In the genomic region with DNA sequence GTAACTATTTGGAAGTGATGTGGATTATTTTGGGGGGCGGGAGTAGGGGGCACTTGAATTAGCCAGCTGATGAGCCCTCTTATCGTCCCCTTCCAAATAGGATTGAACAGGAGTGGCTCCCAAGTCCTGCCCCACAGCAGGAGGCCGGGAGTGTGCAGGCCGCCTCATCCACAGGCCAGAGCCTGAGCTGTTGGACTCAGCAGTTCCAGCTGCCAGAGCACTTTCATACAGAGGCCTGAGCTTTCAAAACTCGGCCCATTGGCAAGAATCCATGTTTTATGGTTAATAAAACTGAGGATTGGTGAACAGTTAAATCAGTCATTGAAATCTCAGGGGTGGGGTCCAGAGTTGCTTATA, we compare ENCODE assay signal across 8 cellular contexts. TPM values are rescaled to one million over a fixed set of nuclear protein-coding genes. Genes with fewer than 3 reads are reported as not detected.
DNase-seq lines count a peak whose midpoint lies in the region; ATAC-seq and TF ChIP-seq lines count a peak whose summit lies in the region.

No MANE protein-coding gene starts in this region.

- H3K9me3 ChIP-seq in DOHH2 (ENCODE audit: control insufficient read depth, insufficient read depth, low read length) (no peaks in the 10 kb centered on the region), T-helper 17 cell (ENCODE audit: control insufficient read depth, low read length, poor library complexity, severe bottlenecking) (no peaks in the 10 kb centered on the region)

- H3K27me3 Mint-ChIP-seq in T-helper 17 cell = no peaks in the 10 kb centered on the region

- peaks cover 21% of the 10 kb centered on the region for H3K4me1 ChIP-seq in DOHH2 (ENCODE audit: control insufficient read depth, low read length)

- no peaks in the 10 kb centered on the region for H3K36me3 Mint-ChIP-seq in T-helper 17 cell (ENCODE audit: low read depth)

- ATAC-seq in T-helper 17 cell = no peak
- peak; percentile 65 for ATAC-seq in sciatic nerve
- no peak for ATAC-seq in HG02759 (IDR thresholded peaks at IDR 0.05; ENCODE audit: unreplicated experiment)

- H3K27ac ChIP-seq in DOHH2 (ENCODE audit: low read depth, low read length) = no peak overlapping the region
- H3K27ac ChIP-seq in caudate nucleus (ENCODE audit: low read depth, low read length) = no peak overlapping the region

- peak overlapping the region; percentile 75 for H3K4me2 ChIP-seq in DOHH2 (ENCODE audit: low read length)

- peak overlapping the region; percentile 67; the same call in 1 of the 2 replicates for H3K4me3 ChIP-seq in DOHH2 (ENCODE audit: low read length)
- H3K4me3 ChIP-seq in fibroblast of pulmonary artery (replicated peaks; ENCODE audit: low read depth, low read length) = no peak overlapping the region

- H3K9me2 ChIP-seq in DOHH2 (replicated peaks; ENCODE audit: control insufficient read depth, low read length) = no peaks in the 10 kb centered on the region

- H4K20me1 ChIP-seq in DOHH2 (ENCODE audit: control insufficient read depth, insufficient read depth, low read depth, low read length) = 0 out of 2 replicates have a peak, but pooled peaks cover 2% of the 10 kb centered on the region

- H3F3A ChIP-seq in DOHH2 (ENCODE audit: control insufficient read depth, insufficient read depth) = no peaks in the 10 kb centered on the region; the same call in 1 of the 2 replicates

- no peaks in the 10 kb centered on the region for H3K27me3 ChIP-seq in DOHH2 (ENCODE audit: control insufficient read depth, low read length)

- no peak for TF ChIP-seq CTCF in DOHH2 (IDR thresholded peaks at IDR 0.05; ENCODE audit: low read depth, low read length, poor library complexity, severe bottlenecking)
- no peak for TF ChIP-seq CTCF in fibroblast of pulmonary artery (IDR thresholded peaks at IDR 0.05; ENCODE audit: low read length, missing control alignments)

- peaks cover 73% of the 10 kb centered on the region for H3K79me2 ChIP-seq in DOHH2 (ENCODE audit: control insufficient read depth, low read length)

- DNase-seq in T-helper 17 cell (no peak), fibroblast of pulmonary artery (ENCODE audit: low read depth) (peak; percentile 72), sciatic nerve (ENCODE audit: low spot score) (no peak), NCI-H748 treated with DMSO at 0.1 percent for 48 hours (lab: John Stamatoyannopoulos, UW) (no peak), anterior cingulate cortex (lab: John Stamatoyannopoulos, UW) (no peak), caudate nucleus (lab: John Stamatoyannopoulos, UW) (no peak)

- H3K4me1 Mint-ChIP-seq in T-helper 17 cell = peaks cover 59% of the 10 kb centered on the region

- peak overlapping the region; percentile 100 for H3K27ac Mint-ChIP-seq in T-helper 17 cell

- peaks cover 20% of the 10 kb centered on the region for H3K36me3 ChIP-seq in DOHH2 (ENCODE audit: control insufficient read depth, low read length)

- intact Hi-C loops in sciatic nerve (cut with DNase I) = no loop called here

- peak overlapping the region; percentile 90 for H3K4me3 Mint-ChIP-seq in T-helper 17 cell

RNA-seq across cellular contexts. Expression of a gene that starts 9.6 kb away (rescaled TPM):
- 100 to 1,000 TPM; 162 to 200 TPM for total RNA-seq in T-helper 17 cell
- total RNA-seq in sciatic nerve = 44.9 TPM

RNA-seq across cellular contexts. Expression of a gene that starts 34.5 kb away (rescaled TPM):
- total RNA-seq in T-helper 17 cell (under 1 TPM in 1 of 2 donors, not detected in 1; 0.37 TPM), sciatic nerve (not detected)
